In the genomic region with DNA sequence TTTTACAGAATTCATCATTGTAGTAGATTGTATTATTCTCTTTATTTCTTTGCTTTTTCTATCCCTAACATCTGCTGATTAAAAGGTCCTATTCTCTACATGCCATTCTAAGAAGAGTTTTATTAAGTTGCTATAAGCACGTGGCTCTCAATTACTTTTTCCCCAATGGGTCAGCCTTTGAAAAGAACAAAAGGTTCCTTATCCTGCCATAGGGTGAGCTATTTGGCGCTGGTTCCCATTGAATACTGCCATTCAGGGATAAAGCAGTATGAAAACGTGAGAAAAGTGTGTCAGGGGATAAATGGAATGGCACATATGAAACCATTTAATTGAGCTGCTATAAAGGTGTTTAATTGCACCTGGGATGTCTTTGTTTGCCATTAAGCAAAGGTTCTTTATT, we compare ENCODE assay signal across 22 cellular contexts.
DNase-seq lines count a peak whose midpoint lies in the region; ATAC-seq and TF ChIP-seq lines count a peak whose summit lies in the region.
"Had no signal": no experiment of that assay in that cellular context is flagged by ENCODE, and none has a peak within 500 bp of the region (broad histone marks: within the 10 kb centered on the region; RNA-seq: fewer than 3 reads in every experiment).

No MANE protein-coding gene starts in this region.

- no peaks in the 10 kb centered on the region for H3K36me3 ChIP-seq in KMS-11 (ENCODE audit: insufficient read depth)
- H3K36me3 ChIP-seq: BE2C, WERI-Rb-1 had no signal

- H4K20me1 ChIP-seq in KMS-11 (ENCODE audit: insufficient read depth), result no peaks in the 10 kb centered on the region

- H3K27ac ChIP-seq in KMS-11, result peak overlapping the region; percentile 31; the same call in 1 of the 2 replicates
- H3K27ac ChIP-seq: WERI-Rb-1 had no signal

- peak overlapping the region; percentile 7; the same call in 1 of the 2 replicates for H3K9ac ChIP-seq in KMS-11

- H3K36me3 Mint-ChIP-seq in natural killer cell, result no peaks in the 10 kb centered on the region

- no peak overlapping the region for H2AFZ ChIP-seq in KMS-11 (ENCODE audit: low read depth)

- H3K4me3 Mint-ChIP-seq in natural killer cell, result no peak overlapping the region
- H3K4me3 Mint-ChIP-seq: neural crest cell had no signal

- H3K27me3 Mint-ChIP-seq in natural killer cell (ENCODE audit: low read depth in 2 of 2), result no peaks in the 10 kb centered on the region

- H3K27ac Mint-ChIP-seq in natural killer cell, result peak overlapping the region; percentile 7 to 33

- no peak overlapping the region for H3K4me3 ChIP-seq in KMS-11 (IDR thresholded peaks at IDR 0.05; ENCODE audit: insufficient read depth, low read depth, low read length)

- peak overlapping the region; percentile 64 for H3K4me2 ChIP-seq in KMS-11

- no peaks in the 10 kb centered on the region for H3K9me3 Mint-ChIP-seq in natural killer cell
- H3K9me3 Mint-ChIP-seq: neural crest cell; T-helper 1 cell treated with Interleukin-12 subunit alpha and Interleukin-12 subunit beta and Interleukin-4 antibody, amounts not matched to agents 30 μg/mL and 1 μg/mL, for 36 hours had no signal

- ATAC-seq in natural killer cell (no peak), HG02642 (IDR thresholded peaks at IDR 0.05; ENCODE audit: poor library complexity, unreplicated experiment) (no peak), GM19395 (IDR thresholded peaks at IDR 0.05; ENCODE audit: unreplicated experiment) (no peak), SK-N-SH treated with all-trans-retinoic acid at 6 μM for 48 hours (no peak)

- DNase-seq in NCI-H748 (lab: John Stamatoyannopoulos, UW; ENCODE audit: unreplicated experiment), result peak; percentile 22
- no peak for DNase-seq in NCI-H748 treated with DMSO at 0.1 percent for 48 hours (lab: John Stamatoyannopoulos, UW)
- DNase-seq in astrocyte of the hippocampus (ENCODE audit: low read depth, low spot score), result peak; percentile 16
- DNase-seq in natural killer cell, result no peak
- DNase-seq: 8988T; activated CD8-positive, alpha-beta memory T cell treated with anti-CD3 and anti-CD28 coated beads for 24 hours; activated effector memory CD4-positive, alpha-beta T cell treated with anti-CD3 and anti-CD28 coated beads, Interleukin-2, amount 50 U/mL, for 16 hours; BE2C; DMS 273 treated with DMSO at 0.1 percent for 48 hours; GF-D8; Kasumi-1; kidney glomerular epithelial cell; NCI-H1417 treated with DMSO at 0.1 percent for 48 hours; NCI-H446; SHP77; WERI-Rb-1 had no signal

- intact Hi-C loops in natural killer cell (cut with micrococcal nuclease), result no loop called here

- H3K27me3 ChIP-seq in KMS-11 (ENCODE audit: insufficient read depth, low read depth), result no peaks in the 10 kb centered on the region
- H3K27me3 ChIP-seq: BE2C had no signal

- peaks cover 25% of the 10 kb centered on the region for H3K4me1 ChIP-seq in KMS-11 (ENCODE audit: low read depth, poor library complexity, severe bottlenecking)

- H3K79me2 ChIP-seq in KMS-11 (ENCODE audit: insufficient read depth, low read depth), result no peaks in the 10 kb centered on the region

- TF ChIP-seq CTCF in KMS-11 (conservative IDR thresholded peaks at IDR 0.05; ENCODE audit: low read depth, low read length) (no peak), natural killer cell (IDR thresholded peaks at IDR 0.05) (no peak)

- H3K4me1 Mint-ChIP-seq in natural killer cell, result peaks cover 21 to 23% of the 10 kb centered on the region in 2 donors

TF ChIP-seq in SK-N-SH treated with all-trans-retinoic acid at 6 μM for 48 hours, 23 proteins besides CTCF, POLR2A, EP300 and RAD21:
- no peak for TF ChIP-seq ISL1 (CRISPR knock-in tag; IDR thresholded peaks at IDR 0.05)
- no peak for TF ChIP-seq RARB (CRISPR knock-in tag; IDR thresholded peaks at IDR 0.05)
- TF ChIP-seq, protein P1, sequence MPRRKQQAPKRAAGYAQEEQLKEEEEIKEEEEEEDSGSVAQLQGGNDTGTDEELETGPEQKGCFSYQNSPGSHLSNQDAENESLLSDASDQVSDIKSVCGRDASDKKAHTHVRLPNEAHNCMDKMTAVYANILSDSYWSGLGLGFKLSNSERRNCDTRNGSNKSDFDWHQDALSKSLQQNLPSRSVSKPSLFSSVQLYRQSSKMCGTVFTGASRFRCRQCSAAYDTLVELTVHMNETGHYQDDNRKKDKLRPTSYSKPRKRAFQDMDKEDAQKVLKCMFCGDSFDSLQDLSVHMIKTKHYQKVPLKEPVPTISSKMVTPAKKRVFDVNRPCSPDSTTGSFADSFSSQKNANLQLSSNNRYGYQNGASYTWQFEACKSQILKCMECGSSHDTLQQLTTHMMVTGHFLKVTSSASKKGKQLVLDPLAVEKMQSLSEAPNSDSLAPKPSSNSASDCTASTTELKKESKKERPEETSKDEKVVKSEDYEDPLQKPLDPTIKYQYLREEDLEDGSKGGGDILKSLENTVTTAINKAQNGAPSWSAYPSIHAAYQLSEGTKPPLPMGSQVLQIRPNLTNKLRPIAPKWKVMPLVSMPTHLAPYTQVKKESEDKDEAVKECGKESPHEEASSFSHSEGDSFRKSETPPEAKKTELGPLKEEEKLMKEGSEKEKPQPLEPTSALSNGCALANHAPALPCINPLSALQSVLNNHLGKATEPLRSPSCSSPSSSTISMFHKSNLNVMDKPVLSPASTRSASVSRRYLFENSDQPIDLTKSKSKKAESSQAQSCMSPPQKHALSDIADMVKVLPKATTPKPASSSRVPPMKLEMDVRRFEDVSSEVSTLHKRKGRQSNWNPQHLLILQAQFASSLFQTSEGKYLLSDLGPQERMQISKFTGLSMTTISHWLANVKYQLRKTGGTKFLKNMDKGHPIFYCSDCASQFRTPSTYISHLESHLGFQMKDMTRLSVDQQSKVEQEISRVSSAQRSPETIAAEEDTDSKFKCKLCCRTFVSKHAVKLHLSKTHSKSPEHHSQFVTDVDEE (CRISPR knock-in tag; IDR thresholded peaks at IDR 0.05), result no peak
- TF ChIP-seq ZNF70 (CRISPR knock-in tag; IDR thresholded peaks at IDR 0.05), result no peak
- TF ChIP-seq PPARA (CRISPR knock-in tag; IDR thresholded peaks at IDR 0.05; ENCODE audit: borderline replicate concordance), result no peak
- no peak for TF ChIP-seq TCF4 (CRISPR knock-in tag; IDR thresholded peaks at IDR 0.05; ENCODE audit: borderline replicate concordance)
- TF ChIP-seq BACH2 (CRISPR knock-in tag; IDR thresholded peaks at IDR 0.05; ENCODE audit: borderline replicate concordance), result no peak
- no peak for TF ChIP-seq SNAI2 (CRISPR knock-in tag; IDR thresholded peaks at IDR 0.05)
- TF ChIP-seq, protein P2, sequence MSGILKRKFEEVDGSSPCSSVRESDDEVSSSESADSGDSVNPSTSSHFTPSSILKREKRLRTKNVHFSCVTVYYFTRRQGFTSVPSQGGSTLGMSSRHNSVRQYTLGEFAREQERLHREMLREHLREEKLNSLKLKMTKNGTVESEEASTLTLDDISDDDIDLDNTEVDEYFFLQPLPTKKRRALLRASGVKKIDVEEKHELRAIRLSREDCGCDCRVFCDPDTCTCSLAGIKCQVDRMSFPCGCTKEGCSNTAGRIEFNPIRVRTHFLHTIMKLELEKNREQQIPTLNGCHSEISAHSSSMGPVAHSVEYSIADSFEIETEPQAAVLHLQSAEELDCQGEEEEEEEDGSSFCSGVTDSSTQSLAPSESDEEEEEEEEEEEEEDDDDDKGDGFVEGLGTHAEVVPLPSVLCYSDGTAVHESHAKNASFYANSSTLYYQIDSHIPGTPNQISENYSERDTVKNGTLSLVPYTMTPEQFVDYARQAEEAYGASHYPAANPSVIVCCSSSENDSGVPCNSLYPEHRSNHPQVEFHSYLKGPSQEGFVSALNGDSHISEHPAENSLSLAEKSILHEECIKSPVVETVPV (CRISPR knock-in tag; IDR thresholded peaks at IDR 0.05), result no peak
- no peak for TF ChIP-seq CREB5 (CRISPR knock-in tag; IDR thresholded peaks at IDR 0.05; ENCODE audit: low read depth)
- TF ChIP-seq POU6F1 (CRISPR knock-in tag; IDR thresholded peaks at IDR 0.05; ENCODE audit: borderline replicate concordance, low read depth), result no peak
- no peak for TF ChIP-seq ZFP3 (CRISPR knock-in tag; IDR thresholded peaks at IDR 0.05)

Comparison
In these comparisons a context has a peak if more than half of its experiments do, and no peak if none do; other contexts are left out.
1. DNase-seq: peak in NCI-H748 (single experiment) and astrocyte of the hippocampus (single experiment); none in NCI-H748 treated with DMSO at 0.1 percent for 48 hours (single experiment) and natural killer cell (single experiment).